Comparison of ENCODE assay signal across 8 cellular contexts in the genomic region with DNA sequence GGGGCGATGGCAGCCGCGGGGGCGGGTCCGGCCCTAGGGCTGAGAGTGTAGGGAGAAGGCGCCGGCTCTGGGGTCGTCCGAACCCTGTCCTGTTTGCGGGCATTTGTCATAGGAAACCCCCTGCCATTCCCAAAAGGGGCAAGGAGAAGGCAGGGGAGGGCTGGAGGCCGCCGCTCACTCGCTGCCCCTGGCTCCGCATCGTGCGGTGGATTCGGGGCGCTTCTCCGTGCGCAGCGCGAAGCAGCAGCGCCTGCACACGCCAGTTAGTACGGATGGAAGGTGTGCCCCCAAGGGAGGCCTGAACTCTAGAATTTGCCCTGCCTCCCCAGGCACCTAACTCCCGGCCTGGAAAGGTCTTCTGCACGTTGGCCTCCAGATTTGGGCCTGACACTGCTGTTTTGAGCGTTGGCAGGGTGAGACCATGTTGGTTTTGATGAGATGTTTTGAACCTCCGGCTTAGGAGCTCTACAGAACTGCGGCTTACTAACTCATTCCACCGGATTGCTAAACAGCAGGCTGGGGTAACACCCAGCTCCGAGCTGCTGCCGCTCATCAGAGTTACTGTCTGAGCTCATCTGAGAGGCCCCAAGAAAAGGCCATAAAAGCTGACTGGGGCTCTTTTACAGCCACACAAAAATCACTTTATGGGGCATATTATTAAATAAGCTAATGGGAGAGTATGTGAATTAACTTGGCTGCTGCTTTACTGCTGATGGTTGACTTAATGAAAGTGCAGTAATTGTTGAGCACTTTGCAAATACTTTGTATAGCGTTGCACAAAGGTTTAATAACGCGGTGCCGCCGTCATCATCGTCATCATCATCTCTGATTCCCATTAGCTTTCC. TPM values are rescaled to one million over a fixed set of nuclear protein-coding genes. Genes with fewer than 3 reads are reported as not detected.
A peak's percentile ranks its signal among the peaks of the same experiment; 100 is the strongest.
DNase-seq lines count a peak whose midpoint lies in the region; ATAC-seq and TF ChIP-seq lines count a peak whose summit lies in the region.

No MANE protein-coding gene starts in this region.

- in situ Hi-C loops in HAP-1 (cut with MboI; ENCODE audit: low sequenced_read_pairs): no loop called here

- H3K9me3 ChIP-seq in HAP-1: no peaks in the 10 kb centered on the region
- no peaks in the 10 kb centered on the region for H3K9me3 ChIP-seq in right atrium auricular region

- H3K4me3 ChIP-seq in GM12864 (ENCODE audit: low read depth, low read length) (peak overlapping the region; percentile 82), HAP-1 (peak overlapping the region; percentile 60), right atrium auricular region (peak overlapping the region; percentile 78 to 82)

- H3K4me1 ChIP-seq in HAP-1 (peaks cover 11% of the 10 kb centered on the region), right atrium auricular region (peaks cover 0 to 55% of the 10 kb centered on the region in 2 donors)

- TF ChIP-seq CTCF in GM12864 (IDR thresholded peaks at IDR 0.05; ENCODE audit: low read depth, low read length, missing control alignments): no peak
- TF ChIP-seq CTCF in right atrium auricular region (IDR thresholded peaks at IDR 0.05): no peak

- peak overlapping the region; percentile 71 to 78 for H3K27ac ChIP-seq in right atrium auricular region

- H3K36me3 ChIP-seq in HAP-1 (replicated peaks): no peaks in the 10 kb centered on the region
- H3K36me3 ChIP-seq in right atrium auricular region: no peaks in the 10 kb centered on the region

- no peaks in the 10 kb centered on the region for H3K9me3 Mint-ChIP-seq in activated naive CD8-positive, alpha-beta T cell treated with anti-CD3 and anti-CD28 coated beads, Interleukin-2, amount 10 ng/mL, durations not matched to agents 7 days and 5 days

- no peak overlapping the region for H3K27ac Mint-ChIP-seq in activated naive CD8-positive, alpha-beta T cell treated with anti-CD3 and anti-CD28 coated beads, Interleukin-2, amount 10 ng/mL, durations not matched to agents 7 days and 5 days

- DNase-seq in GM12864 (ENCODE audit: low read depth): no peak
- peak in 1 of 2 experiments; percentile 27 for DNase-seq in HAP-1 (ENCODE audit: low spot score in 2 of 2)
- peak; percentile 53 to 76 for DNase-seq in NOMO-1 (lab: John Stamatoyannopoulos, UW; ENCODE audit: unreplicated experiment in 2 of 2)
- DNase-seq in activated naive CD8-positive, alpha-beta T cell treated with anti-CD3 and anti-CD28 coated beads, Interleukin-2, amount 10 ng/mL, durations not matched to agents 7 days and 5 days: peak; percentile 51
- no peak for DNase-seq in right atrium auricular region (ENCODE audit: low spot score)
- peak; percentile 54 for DNase-seq in renal cortical epithelial cell (ENCODE audit: low read depth)
- no peak for DNase-seq in A172 (ENCODE audit: low spot score)
- no peak for DNase-seq in amniotic stem cell (lab: John Stamatoyannopoulos, UW)

- peaks cover 8% of the 10 kb centered on the region for H3K4me1 Mint-ChIP-seq in activated naive CD8-positive, alpha-beta T cell treated with anti-CD3 and anti-CD28 coated beads, Interleukin-2, amount 10 ng/mL, durations not matched to agents 7 days and 5 days

- H3K4me3 Mint-ChIP-seq in activated naive CD8-positive, alpha-beta T cell treated with anti-CD3 and anti-CD28 coated beads, Interleukin-2, amount 10 ng/mL, durations not matched to agents 7 days and 5 days: peak overlapping the region; percentile 96

- peaks cover 12% of the 10 kb centered on the region; the same call in 1 of the 2 replicates for H3K27me3 ChIP-seq in HAP-1 (ENCODE audit: low read depth)
- no peaks in the 10 kb centered on the region for H3K27me3 ChIP-seq in right atrium auricular region

- H3K36me3 Mint-ChIP-seq in activated naive CD8-positive, alpha-beta T cell treated with anti-CD3 and anti-CD28 coated beads, Interleukin-2, amount 10 ng/mL, durations not matched to agents 7 days and 5 days: peaks cover 1% of the 10 kb centered on the region

- ATAC-seq in activated naive CD8-positive, alpha-beta T cell treated with anti-CD3 and anti-CD28 coated beads, Interleukin-2, amount 10 ng/mL, durations not matched to agents 7 days and 5 days (ENCODE audit: low read depth): peak; percentile 25

- POLR2A ChIA-PET in activated naive CD8-positive, alpha-beta T cell treated with anti-CD3 and anti-CD28 coated beads, Interleukin-2, amount 10 ng/mL, durations not matched to agents 7 days and 5 days (lab: Charles Lee): interaction anchor here (0.8 to 1.7 kb wide), 2 partner anchors 13 to 138 kb away, joined by 3 to 5 read pairs; a partner anchor contains a TSS

- peaks cover 34% of the 10 kb centered on the region for H3K27me3 Mint-ChIP-seq in activated naive CD8-positive, alpha-beta T cell treated with anti-CD3 and anti-CD28 coated beads, Interleukin-2, amount 10 ng/mL, durations not matched to agents 7 days and 5 days

RNA-seq across cellular contexts. Expression of a gene that starts 1.0 kb away (rescaled TPM):
- total RNA-seq in activated naive CD8-positive, alpha-beta T cell treated with anti-CD3 and anti-CD28 coated beads, Interleukin-2, amount 10 ng/mL, durations not matched to agents 7 days and 5 days: 1 to 10 TPM; 8.8 to 9.3 TPM
- total RNA-seq in right atrium auricular region (10 to 100 TPM; 22.7 to 39.7 TPM), renal cortical epithelial cell (10.2 and 12.2 TPM in 2 replicates)
- 10.3 and 17.4 TPM in 2 replicates for total RNA-seq in A172 (2014; rRNA removed; shearing (Covaris generic))

Comparison
In these comparisons a context has a peak if more than half of its experiments do, and no peak if none do; other contexts are left out.
1. DNase-seq: peak in NOMO-1 (2 of 2), activated naive CD8-positive, alpha-beta T cell treated with anti-CD3 and anti-CD28 coated beads, Interleukin-2, amount 10 ng/mL, durations not matched to agents 7 days and 5 days (single experiment) and renal cortical epithelial cell (single experiment); none in GM12864 (single experiment), right atrium auricular region (single experiment), A172 (single experiment) and amniotic stem cell (single experiment).
2. Peak in every context shown above with its lines, with median percentiles within 50 percentile points of each other: H3K4me3 ChIP-seq.